1 cellular context compared by ENCODE assay signal in the genomic region with DNA sequence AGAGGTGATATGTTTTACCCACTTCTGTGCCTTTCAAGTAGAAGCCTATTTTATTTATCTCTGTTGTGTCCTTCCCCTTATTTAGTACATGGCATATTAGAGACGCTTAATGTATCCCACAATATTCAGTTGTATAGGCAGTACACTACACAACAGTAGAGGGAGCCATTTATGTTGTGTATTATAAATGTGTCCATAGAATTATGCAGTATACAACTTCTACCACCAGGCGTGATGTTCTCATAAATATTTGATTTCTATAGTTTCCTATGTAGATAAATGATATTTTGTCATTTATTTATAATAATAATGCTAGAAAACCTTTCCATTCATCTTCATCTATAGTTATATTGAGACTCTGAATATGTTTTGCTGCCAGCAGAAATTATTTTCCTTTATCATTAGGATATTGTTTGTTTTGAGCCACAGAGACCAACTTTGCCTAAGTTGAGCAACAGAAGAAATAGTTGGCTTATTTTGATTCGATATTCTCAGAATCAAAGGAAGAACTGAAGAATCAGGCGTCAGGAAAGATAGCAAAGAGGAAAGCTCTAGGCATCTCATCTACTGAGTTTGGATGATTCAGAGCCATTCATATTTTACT.
TF ChIP-seq lines count a peak whose summit lies in the region.

No MANE protein-coding gene starts in this region.

TF ChIP-seq in IMR-90, 13 proteins besides CTCF, POLR2A, EP300 and RAD21 (continued from another document):
- no peak for TF ChIP-seq MAZ (IDR thresholded peaks at IDR 0.05; ENCODE audit: borderline replicate concordance, low read depth, low read length)
TF ChIP-seq in IMR-90: peak in this region for 0.
